ENCODE assay signal across 8 cellular contexts in the genomic region with DNA sequence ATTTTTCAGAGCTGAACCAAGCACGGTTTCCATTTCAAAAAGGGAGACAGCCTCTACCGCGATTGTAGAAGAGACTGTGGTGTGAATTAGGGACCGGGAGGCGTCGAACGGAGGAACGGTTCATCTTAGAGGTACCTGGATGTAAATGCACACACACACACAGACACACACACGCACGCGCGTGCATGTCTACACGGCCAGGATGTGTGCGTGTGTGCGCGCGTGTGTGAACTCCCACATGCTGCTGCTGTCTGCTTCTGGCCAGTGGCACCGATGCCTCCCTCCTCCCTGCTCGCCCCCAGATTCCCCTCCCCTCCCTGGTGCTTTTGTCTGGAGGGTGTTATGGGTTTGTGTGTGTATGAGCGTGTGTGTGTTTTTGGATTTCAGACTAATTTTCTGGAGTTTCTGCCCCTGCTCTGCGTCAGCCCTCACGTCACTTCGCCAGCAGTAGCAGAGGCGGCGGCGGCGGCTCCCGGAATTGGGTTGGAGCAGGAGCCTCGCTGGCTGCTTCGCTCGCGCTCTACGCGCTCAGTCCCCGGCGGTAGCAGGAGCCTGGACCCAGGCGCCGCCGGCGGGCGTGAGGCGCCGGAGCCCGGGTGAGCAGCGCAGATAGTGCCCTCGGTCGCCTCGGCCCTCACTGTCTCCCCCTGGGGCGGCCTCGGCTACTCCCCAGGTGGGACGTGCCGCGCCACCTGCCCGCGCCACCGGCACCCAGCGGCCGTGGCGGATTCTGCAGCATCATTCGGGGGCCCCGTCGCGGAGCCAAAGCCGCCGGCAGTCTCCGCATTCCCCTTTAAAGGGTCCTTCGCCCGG. TPM values are rescaled to one million over a fixed set of nuclear protein-coding genes. Genes with fewer than 3 reads are reported as not detected.
DNase-seq lines count a peak whose midpoint lies in the region; ATAC-seq and TF ChIP-seq lines count a peak whose summit lies in the region.

Gene NTRK2 (plus strand): TSS at position 437 of the 813 bp plus-strand sequence. CDS start 1,020 bp downstream, outside the sequence.

- peak within 1 kb of the TSS; percentile 88 for H3K4me3 ChIP-seq in coronary artery

- ATAC-seq in left lobe of liver: peak; percentile 8
- ATAC-seq in stimulated activated naive CD8-positive, alpha-beta T cell treated with anti-CD3 and anti-CD28 coated beads, Interleukin-15, Interleukin-2, amounts not matched to agents 100 U/mL and 50 U/mL, for 24 hours: no peak
- no peak for ATAC-seq in GM21360 (IDR thresholded peaks at IDR 0.05; ENCODE audit: unreplicated experiment)

- TF ChIP-seq CTCF in 22Rv1 (IDR thresholded peaks at IDR 0.05) (peak; percentile 40), GM13977 (IDR thresholded peaks at IDR 0.05; ENCODE audit: extremely low read depth, insufficient read depth, missing control alignments) (no peak), coronary artery (IDR thresholded peaks at IDR 0.05) (peak; percentile 32)

- peak; percentile 65 for DNase-seq in GM13977 (ENCODE audit: low spot score)
- DNase-seq in NCI-H748 treated with DMSO at 0.1 percent for 48 hours (lab: John Stamatoyannopoulos, UW): peak; percentile 19
- DNase-seq in coronary artery (ENCODE audit: low spot score): peak; percentile 83
- DNase-seq in left lobe of liver (ENCODE audit: low spot score): no peak
- peak; percentile 15 for DNase-seq in stimulated activated naive CD8-positive, alpha-beta T cell treated with anti-CD3 and anti-CD28 coated beads, Interleukin-15, Interleukin-2, amounts not matched to agents 100 U/mL and 50 U/mL, for 24 hours
- DNase-seq in SIG-M5 treated with dmso at 0.1 percent for 504 hours (lab: John Stamatoyannopoulos, UW; ENCODE audit: unreplicated experiment): no peak

- in situ Hi-C loops in GM13977 (cut with MboI; ENCODE audit: low pct_unique_long_range_greater_than_20kb, low sequenced_read_pairs, unreplicated experiment): no loop called here

- H3K27ac ChIP-seq in 22Rv1: no peak within 1 kb of the TSS
- peak within 1 kb of the TSS; percentile 87 to 91 for H3K27ac ChIP-seq in coronary artery

RNA-seq across cellular contexts. Expression of gene NTRK2, which starts in this region (rescaled TPM):
- 0.38 TPM for total RNA-seq in left lobe of liver

Comparison
In these comparisons a context has a peak if more than half of its experiments do, and no peak if none do; other contexts are left out.
1. Peak in ATAC-seq in left lobe of liver; RNA of the gene not detected or under 1 TPM.
2. DNase-seq: peak in GM13977 (single experiment), NCI-H748 treated with DMSO at 0.1 percent for 48 hours (single experiment), coronary artery (single experiment) and stimulated activated naive CD8-positive, alpha-beta T cell treated with anti-CD3 and anti-CD28 coated beads, Interleukin-15, Interleukin-2, amounts not matched to agents 100 U/mL and 50 U/mL, for 24 hours (single experiment); none in left lobe of liver (single experiment) and SIG-M5 treated with dmso at 0.1 percent for 504 hours (single experiment).